ENCODE assay signal across 8 cellular contexts in the genomic region with DNA sequence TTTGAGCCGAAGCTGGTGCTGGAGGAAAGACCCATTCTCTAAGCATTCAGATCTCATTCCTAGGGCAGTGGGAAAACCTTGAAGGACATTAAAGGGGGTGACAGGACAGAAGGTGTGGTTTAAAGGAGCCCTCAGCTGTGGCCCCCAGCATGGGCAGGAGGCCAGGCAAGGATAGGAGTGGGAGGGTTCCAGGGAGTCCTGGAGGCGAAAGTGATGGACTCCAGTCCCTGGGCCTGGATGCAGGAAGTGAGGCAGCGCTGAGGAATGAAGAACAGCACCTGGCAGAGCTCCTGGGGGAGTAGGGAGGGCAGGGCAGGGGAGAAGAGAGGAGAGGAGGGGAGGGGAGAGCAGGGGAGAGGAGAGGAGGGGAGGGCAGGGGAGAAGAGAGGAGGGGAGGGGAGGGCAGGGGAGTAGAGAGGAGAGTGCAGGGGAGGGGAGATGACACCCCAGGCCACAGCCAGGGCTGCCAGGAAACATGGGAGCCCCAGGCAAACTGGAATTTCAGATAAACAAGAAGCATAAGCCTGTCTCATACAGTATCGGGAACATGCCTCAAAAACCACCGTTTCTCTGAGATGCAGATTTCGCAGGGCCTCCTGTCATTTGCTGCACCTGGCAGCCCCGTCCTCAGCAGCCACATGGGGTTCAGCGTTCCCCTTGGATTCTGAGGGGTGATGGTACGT. TPM values are rescaled to one million over a fixed set of nuclear protein-coding genes. Genes with fewer than 3 reads are reported as not detected.
A peak's percentile ranks its signal among the peaks of the same experiment; 100 is the strongest.
DNase-seq lines count a peak whose midpoint lies in the region; ATAC-seq and TF ChIP-seq lines count a peak whose summit lies in the region.

No MANE protein-coding gene starts in this region.

- peak overlapping the region; percentile 96 for H4K91ac ChIP-seq in IMR-90 (ENCODE audit: insufficient read depth, low read depth, low read length)

- H3K4ac ChIP-seq in IMR-90 (ENCODE audit: low read depth, low read length): peak overlapping the region; percentile 98

- H3K4me1 ChIP-seq in IMR-90 (ENCODE audit: control insufficient read depth, insufficient read depth, low read length): peaks cover 21% of the 10 kb centered on the region
- peaks cover 27% of the 10 kb centered on the region for H3K4me1 ChIP-seq in mammary epithelial cell (ENCODE audit: insufficient read depth, low read length)
- H3K4me1 ChIP-seq in tibial artery: peaks cover 9 to 84% (median 54%) of the 10 kb centered on the region in 4 donors

- peak; percentile 55 for ATAC-seq in IMR-90 (ENCODE audit: low read depth)
- no peak for ATAC-seq in GM19467 (IDR thresholded peaks at IDR 0.05; ENCODE audit: unreplicated experiment)
- ATAC-seq in activated CD4-positive, CD25-positive, alpha-beta regulatory T cell treated with anti-CD3 and anti-CD28 coated beads, Interleukin-2, amount 50 U/mL, for 24 hours: no peak
- no peak for ATAC-seq in GM18505 (IDR thresholded peaks at IDR 0.05; ENCODE audit: unreplicated experiment)

- dilution Hi-C loops in IMR-90 (cut with HindIII; ENCODE audit: low sequenced_read_pairs, unreplicated experiment) (no loop called here), mammary epithelial cell (cut with HindIII; ENCODE audit: low sequenced_read_pairs) (no loop called here)

- H4K20me1 ChIP-seq in IMR-90 (ENCODE audit: insufficient read depth, low read length): no peaks in the 10 kb centered on the region
- H4K20me1 ChIP-seq in mammary epithelial cell (ENCODE audit: insufficient read depth, low read length): no peaks in the 10 kb centered on the region

- CTCF ChIA-PET in IMR-90 (lab: Yijun Ruan, JAX) (no interaction called here), mammary epithelial cell (lab: Charles Lee; ENCODE audit: low non-redundant PET) (no interaction called here)

- H3K9me3 ChIP-seq in IMR-90 (ENCODE audit: control insufficient read depth, insufficient read depth, low read length) (no peaks in the 10 kb centered on the region), mammary epithelial cell (replicated peaks; ENCODE audit: insufficient read depth, low read length) (no peaks in the 10 kb centered on the region), tibial artery (no peaks in the 10 kb centered on the region)

- H3K9ac ChIP-seq in IMR-90 (ENCODE audit: low read depth, low read length): 0 out of 2 replicates have a peak overlapping the region, but pooled peaks have one; percentile 13
- no peak overlapping the region for H3K9ac ChIP-seq in mammary epithelial cell (ENCODE audit: insufficient read depth, low read length)

- H2AK5ac ChIP-seq in IMR-90 (ENCODE audit: low read depth, low read length): peak overlapping the region; percentile 99

- TF ChIP-seq CTCF in IMR-90 (conservative IDR thresholded peaks at IDR 0.05; ENCODE audit: low read depth, low read length) (no peak), mammary epithelial cell (conservative IDR thresholded peaks at IDR 0.05 in 1 of 2, IDR thresholded peaks at IDR 0.05 in 1 of 2; ENCODE audit: extremely low read depth in 1 of 2, insufficient read depth in 1 of 2, low read depth in 1 of 2, low read length in 2 of 2) (no peak), tibial artery (IDR thresholded peaks at IDR 0.05) (no peak)

- POLR2A ChIA-PET in IMR-90 (lab: Charles Lee; ENCODE audit: unreplicated experiment): interaction anchor here (0.7 kb wide), 1 partner anchor 418 kb away, joined by 19 read pairs; no protein-coding TSS in a partner anchor

- H3K18ac ChIP-seq in IMR-90 (ENCODE audit: low read depth, low read length): peak overlapping the region; percentile 70

- in situ Hi-C loops in IMR-90 (cut with MboI; ENCODE audit: low sequenced_read_pairs): no loop called here
- in situ Hi-C loops in mammary epithelial cell (cut with MboI; ENCODE audit: low sequenced_read_pairs in 2 of 2): loop anchor here in 1 of 2 donors (25.0 kb wide), 1 partner anchor 397 kb away; no protein-coding TSS in a partner anchor

- peak overlapping the region; percentile 81 for H2AFZ ChIP-seq in IMR-90 (replicated peaks; ENCODE audit: low read length, poor library complexity)
- peak overlapping the region; percentile 75 for H2AFZ ChIP-seq in mammary epithelial cell (ENCODE audit: low read depth, low read length)

- H3K4me3 ChIP-seq in IMR-90 (ENCODE audit: insufficient read depth, low read depth, low read length) (no peak overlapping the region), mammary epithelial cell (replicated peaks in 1 of 3; ENCODE audit: insufficient read depth in 1 of 3, low read depth in 2 of 3, low read length in 3 of 3) (no peak overlapping the region), tibial artery (no peak overlapping the region)

- H3K4me2 ChIP-seq in IMR-90 (ENCODE audit: low read depth, low read length) (peak overlapping the region; percentile 16; the same call in 1 of the 2 replicates), mammary epithelial cell (ENCODE audit: insufficient read depth, low read depth, low read length) (no peak overlapping the region)

- H2BK120ac ChIP-seq in IMR-90 (ENCODE audit: low read depth, low read length): peak overlapping the region; percentile 97

- no peaks in the 10 kb centered on the region for H3K27me3 ChIP-seq in IMR-90 (ENCODE audit: control insufficient read depth, insufficient read depth, low read length)
- no peaks in the 10 kb centered on the region for H3K27me3 ChIP-seq in mammary epithelial cell (ENCODE audit: insufficient read depth, low read length)
- no peaks in the 10 kb centered on the region for H3K27me3 ChIP-seq in layer of hippocampus (ENCODE audit: control insufficient read depth, insufficient read depth, low read length)
- H3K27me3 ChIP-seq in tibial artery: no peaks in the 10 kb centered on the region

- peak overlapping the region; percentile 50; the same call in 1 of the 2 replicates for H3K56ac ChIP-seq in IMR-90 (ENCODE audit: extremely low read depth, insufficient read depth, low read length)

- no peak for TF ChIP-seq POLR2A in IMR-90 (IDR thresholded peaks at IDR 0.05; ENCODE audit: low read depth, low read length)
- TF ChIP-seq POLR2A in GM18505 (IDR thresholded peaks at IDR 0.05; ENCODE audit: borderline replicate concordance, extremely low read depth, insufficient read depth, insufficient read length): no peak

- peak overlapping the region; percentile 79 for H3K27ac ChIP-seq in IMR-90 (ENCODE audit: insufficient read depth, low read length)
- peak overlapping the region; percentile 36 for H3K27ac ChIP-seq in mammary epithelial cell (ENCODE audit: insufficient read depth, low read depth, low read length)
- H3K27ac ChIP-seq in layer of hippocampus (ENCODE audit: low read depth, low read length): peak overlapping the region; percentile 21
- peak overlapping the region; percentile 92 to 95 for H3K27ac ChIP-seq in tibial artery

- H3K14ac ChIP-seq in IMR-90 (replicated peaks; ENCODE audit: low read depth, low read length): peak overlapping the region; percentile 94

- H3K79me1 ChIP-seq in IMR-90 (ENCODE audit: low read depth in 1 of 2, low read length in 2 of 2): peaks cover 0 to 27% of the 10 kb centered on the region in 2 experiments; a peak in 2 of 4 replicates

- WGBS in IMR-90 (ENCODE audit: extremely low coverage in 2 of 2, insufficient read length in 1 of 2), 2 experiments: 0% methylated on average over 1 of the region's 9 CpGs; no CpG with 5 or more reads in 1 of the 2 experiments
- 50% methylated on average over 9 of the region's 9 CpGs for WGBS in mammary epithelial cell (ENCODE audit: low coverage, missing lambda C conversion rate)

- no peaks in the 10 kb centered on the region for H3K79me2 ChIP-seq in mammary epithelial cell (ENCODE audit: insufficient read depth, low read length)

- intact Hi-C loops in IMR-90 (cut with micrococcal nuclease) (no loop called here), mammary epithelial cell (cut with micrococcal nuclease) (no loop called here), tibial artery (cut with DNase I; ENCODE audit: low total_unique reads) (loop anchor here (5.0 kb wide), 1 partner anchor 32 kb away; no protein-coding TSS in a partner anchor)

- peak overlapping the region; percentile 85 for H4K5ac ChIP-seq in IMR-90 (ENCODE audit: low read depth, low read length)

- H3K23ac ChIP-seq in IMR-90 (ENCODE audit: low read depth, low read length): peak overlapping the region; percentile 86

- H2BK20ac ChIP-seq in IMR-90 (ENCODE audit: low read depth, low read length): peak overlapping the region; percentile 97

- H2AK9ac ChIP-seq in IMR-90 (replicated peaks; ENCODE audit: low read depth, low read length, poor library complexity): peak overlapping the region; percentile 96

- TF ChIP-seq RAD21 in IMR-90 (IDR thresholded peaks at IDR 0.05; ENCODE audit: low read length): no peak

- peak overlapping the region; percentile 95 for H2BK5ac ChIP-seq in IMR-90 (ENCODE audit: low read depth, low read length, poor library complexity, severe bottlenecking)

- H4K8ac ChIP-seq in IMR-90 (ENCODE audit: low read depth in 2 of 2, low read length in 2 of 2): peak overlapping the region; percentile 81 to 93

- H3K9me1 ChIP-seq in IMR-90 (ENCODE audit: insufficient read depth, low read length): peaks cover 23% of the 10 kb centered on the region

- peak; percentile 70 for DNase-seq in IMR-90
- DNase-seq in mammary epithelial cell: peak; percentile 64
- DNase-seq in tibial artery: peak in 1 of 2 donors; percentile 76
- DNase-seq in NCI-H1092 treated with DMSO at 0.1 percent for 48 hours (lab: John Stamatoyannopoulos, UW): no peak

- peak overlapping the region; percentile 94; the same call in 2 of the 3 replicates for H2BK15ac ChIP-seq in IMR-90 (ENCODE audit: low read depth, low read length)

- BruUV-seq in IMR-90 (replicated peaks; lab: Mats Ljungman, UMichigan) (no TSS peak), mammary epithelial cell (replicated peaks; lab: Mats Ljungman, UMichigan) (no TSS peak)

- H3K36me3 ChIP-seq in IMR-90 (ENCODE audit: control insufficient read depth, insufficient read depth, low read length) (no peaks in the 10 kb centered on the region), mammary epithelial cell (ENCODE audit: insufficient read depth, low read length) (no peaks in the 10 kb centered on the region), tibial artery (no peaks in the 10 kb centered on the region)

TF ChIP-seq in IMR-90, 13 proteins besides CTCF, POLR2A, EP300 and RAD21:
- TF ChIP-seq MAZ (IDR thresholded peaks at IDR 0.05; ENCODE audit: borderline replicate concordance, low read depth, low read length): peak; percentile 31; the same call in 1 of the 2 replicates
- no peak for TF ChIP-seq MXI1 (IDR thresholded peaks at IDR 0.05; ENCODE audit: borderline replicate concordance, low read depth, low read length)
- TF ChIP-seq FOS (IDR thresholded peaks at IDR 0.05; ENCODE audit: low read depth, low read length): 0 out of 2 replicates have a peak, but pooled peaks have one; percentile 14
TF ChIP-seq in IMR-90: peak in this region for 2.

RNA-seq across cellular contexts. Expression of a gene that starts 5.7 kb away (rescaled TPM):
- total RNA-seq in IMR-90 (2012; rRNA removed): 15.8 and 19.2 TPM in 2 replicates
- polyA plus RNA-seq in IMR-90 (2012; rRNA removed): 77.1 and 100.0 TPM in 2 replicates
- 75.6 and 199 TPM in 2 replicates for polyA plus RNA-seq in IMR-90 (2012; cell fraction: cytosol; rRNA removed)
- 18.0 and 50.4 TPM in 2 replicates for polyA plus RNA-seq in IMR-90 (2012; cell fraction: nucleus; rRNA removed; ENCODE audit: low replicate concordance)
- total RNA-seq in mammary epithelial cell: 1 to 10 TPM in 1 of 2 donors, not detected in 1; 3.7 TPM
- polyA plus RNA-seq in mammary epithelial cell: 2.6 TPM
- polyA minus RNA-seq in mammary epithelial cell: not detected

Comparison
In these comparisons a context has a peak if more than half of its experiments do, and no peak if none do; other contexts are left out.
1. H3K27ac ChIP-seq: peak in every context shown above with its lines; median percentile 94 in tibial artery; 79 in IMR-90; 36 in mammary epithelial cell; 21 in layer of hippocampus.